Comparison of ENCODE assay signal across 30 cellular contexts in genomic region chrX:20663287-20663686, GRCh38.
"Had no signal": no experiment of that assay in that cellular context is flagged by ENCODE, and none has a peak within 500 bp of the region (broad histone marks: within the 10 kb centered on the region; RNA-seq: fewer than 3 reads in every experiment).

No MANE protein-coding gene starts in this region.

- H3K79me2 ChIP-seq: hepatocyte had no signal

- H3K4me1 Mint-ChIP-seq: activated CD4-positive, alpha-beta T cell treated with anti-CD3 and anti-CD28 coated beads, Interleukin-2, amount 10 ng/mL, durations not matched to agents 24 days and 14 days; activated naive CD4-positive, alpha-beta T cell treated with anti-CD3 and anti-CD28 coated beads, Interleukin-2, amount 10 ng/mL, durations not matched to agents 7 days and 5 days; activated naive CD8-positive, alpha-beta T cell treated with anti-CD3 and anti-CD28 coated beads, Interleukin-2, amount 10 ng/mL, durations not matched to agents 7 days and 5 days; naive thymus-derived CD4-positive, alpha-beta T cell; stimulated activated memory B cell treated with anti-CD40 and anti-IgM and Interleukin-4, amounts not matched to agents 10 μg/mL and 1 μg/mL and 100 μg/mL, for 72 hours; T-helper 17 cell had no signal

- H3K27ac Mint-ChIP-seq: activated CD4-positive, alpha-beta memory T cell treated with anti-CD3 and anti-CD28 coated beads for 36 hours; activated CD4-positive, alpha-beta T cell treated with anti-CD3 and anti-CD28 coated beads, Interleukin-2, amount 10 ng/mL, durations not matched to agents 24 days and 14 days; activated naive CD4-positive, alpha-beta T cell treated with anti-CD3 and anti-CD28 coated beads, Interleukin-2, amount 10 ng/mL, durations not matched to agents 7 days and 5 days; activated naive CD8-positive, alpha-beta T cell treated with anti-CD3 and anti-CD28 coated beads, Interleukin-2, amount 10 ng/mL, durations not matched to agents 7 days and 5 days; dendritic cell treated with granulocyte-macrophage colony-stimulating factor and Interleukin-4, amounts not matched to agents 40 ng/mL and 50 ng/mL, for 4 days; mesothelial cell of epicardium; naive thymus-derived CD4-positive, alpha-beta T cell; stimulated activated memory B cell treated with anti-CD40 and anti-IgM and Interleukin-4, amounts not matched to agents 10 μg/mL and 1 μg/mL and 100 μg/mL, for 72 hours; T-helper 17 cell had no signal

- H2AFZ ChIP-seq: hepatocyte had no signal

- H3K4me3 Mint-ChIP-seq: activated CD4-positive, alpha-beta memory T cell treated with anti-CD3 and anti-CD28 coated beads for 36 hours; activated CD4-positive, alpha-beta T cell treated with anti-CD3 and anti-CD28 coated beads, Interleukin-2, amount 10 ng/mL, durations not matched to agents 24 days and 14 days; activated naive CD4-positive, alpha-beta T cell treated with anti-CD3 and anti-CD28 coated beads, Interleukin-2, amount 10 ng/mL, durations not matched to agents 7 days and 5 days; activated naive CD8-positive, alpha-beta T cell treated with anti-CD3 and anti-CD28 coated beads, Interleukin-2, amount 10 ng/mL, durations not matched to agents 7 days and 5 days; dendritic cell treated with granulocyte-macrophage colony-stimulating factor and Interleukin-4, amounts not matched to agents 40 ng/mL and 50 ng/mL, for 4 days; mesothelial cell of epicardium; naive thymus-derived CD4-positive, alpha-beta T cell; neural crest cell; stimulated activated memory B cell treated with anti-CD40 and anti-IgM and Interleukin-4, amounts not matched to agents 10 μg/mL and 1 μg/mL and 100 μg/mL, for 72 hours; T-helper 17 cell had no signal

- H3K36me3 ChIP-seq: ascending aorta, brain microvascular endothelial cell, esophagus muscularis mucosa, sigmoid colon, stomach, suprapubic skin, tibial artery, upper lobe of right lung had no signal

- DNase-seq: activated CD4-positive, alpha-beta memory T cell treated with anti-CD3 and anti-CD28 coated beads for 36 hours; activated CD4-positive, alpha-beta T cell treated with anti-CD3 and anti-CD28 coated beads, Interleukin-2, amount 10 ng/mL, durations not matched to agents 24 days and 14 days; activated CD4-positive, CD25-positive, alpha-beta regulatory T cell treated with anti-CD3 and anti-CD28 coated beads, Interleukin-2, amount 50 U/mL, for 72 hours; activated CD8-positive, alpha-beta memory T cell treated with anti-CD3 and anti-CD28 coated beads, Interleukin-2, amount 50 U/mL, for 4 hours; activated gamma-delta T cell; activated naive CD4-positive, alpha-beta T cell treated with anti-CD3 and anti-CD28 coated beads, Interleukin-2, amount 10 ng/mL, durations not matched to agents 7 days and 5 days; activated naive CD8-positive, alpha-beta T cell treated with anti-CD3 and anti-CD28 coated beads, Interleukin-2, amount 10 ng/mL, durations not matched to agents 7 days and 5 days; activated T-cell treated with anti-CD3 and anti-CD28 coated beads, Interleukin-2, amount 50 U/mL, for 1 hour; brain microvascular endothelial cell; foreskin keratinocyte; islet precursor cell; left ventricle myocardium superior; naive thymus-derived CD4-positive, alpha-beta T cell; occipital lobe; sigmoid colon; small intestine; stimulated activated CD4-positive, alpha-beta T cell treated with anti-CD3 and anti-CD28 coated beads, Interleukin-4, amount 100 ng/mL, for 24 hours; stimulated activated CD8-positive, alpha-beta memory T cell treated with anti-CD3 and anti-CD28 coated beads, Interleukin-4, amount 100 ng/mL, for 48 hours; stomach; T-helper 17 cell; tibial artery; upper lobe of right lung had no signal

- H3K36me3 Mint-ChIP-seq: activated CD4-positive, alpha-beta memory T cell treated with anti-CD3 and anti-CD28 coated beads for 36 hours; activated naive CD4-positive, alpha-beta T cell treated with anti-CD3 and anti-CD28 coated beads, Interleukin-2, amount 10 ng/mL, durations not matched to agents 7 days and 5 days; activated naive CD8-positive, alpha-beta T cell treated with anti-CD3 and anti-CD28 coated beads, Interleukin-2, amount 10 ng/mL, durations not matched to agents 7 days and 5 days; mesothelial cell of epicardium; naive thymus-derived CD4-positive, alpha-beta T cell; stimulated activated memory B cell treated with anti-CD40 and anti-IgM and Interleukin-4, amounts not matched to agents 10 μg/mL and 1 μg/mL and 100 μg/mL, for 72 hours had no signal

- H3K27ac ChIP-seq: ascending aorta, brain microvascular endothelial cell, esophagus muscularis mucosa, foreskin keratinocyte, hepatocyte, sigmoid colon, stomach, suprapubic skin, tibial artery, upper lobe of right lung had no signal

- H3K4me3 ChIP-seq: ascending aorta, esophagus muscularis mucosa, hepatocyte, sigmoid colon, stomach, suprapubic skin, tibial artery, upper lobe of right lung had no signal

- H3K4me1 ChIP-seq: ascending aorta, esophagus muscularis mucosa, foreskin keratinocyte, sigmoid colon, stomach, suprapubic skin, tibial artery, upper lobe of right lung had no signal

- H3K27me3 ChIP-seq: ascending aorta, brain microvascular endothelial cell, esophagus muscularis mucosa, hepatocyte, sigmoid colon, stomach, suprapubic skin, tibial artery, upper lobe of right lung had no signal

- H3K4me2 ChIP-seq: hepatocyte had no signal

- H3K27me3 Mint-ChIP-seq: activated CD4-positive, alpha-beta T cell treated with anti-CD3 and anti-CD28 coated beads, Interleukin-2, amount 10 ng/mL, durations not matched to agents 24 days and 14 days; activated naive CD4-positive, alpha-beta T cell treated with anti-CD3 and anti-CD28 coated beads, Interleukin-2, amount 10 ng/mL, durations not matched to agents 7 days and 5 days; dendritic cell treated with granulocyte-macrophage colony-stimulating factor and Interleukin-4, amounts not matched to agents 40 ng/mL and 50 ng/mL, for 4 days; stimulated activated memory B cell treated with anti-CD40 and anti-IgM and Interleukin-4, amounts not matched to agents 10 μg/mL and 1 μg/mL and 100 μg/mL, for 72 hours; T-helper 17 cell had no signal

- H3K9me3 ChIP-seq: ascending aorta, esophagus muscularis mucosa, sigmoid colon, stomach, suprapubic skin, tibial artery, upper lobe of right lung had no signal

- H3K9me3 Mint-ChIP-seq: activated CD4-positive, alpha-beta memory T cell treated with anti-CD3 and anti-CD28 coated beads for 36 hours; activated CD4-positive, alpha-beta T cell treated with anti-CD3 and anti-CD28 coated beads, Interleukin-2, amount 10 ng/mL, durations not matched to agents 24 days and 14 days; activated naive CD4-positive, alpha-beta T cell treated with anti-CD3 and anti-CD28 coated beads, Interleukin-2, amount 10 ng/mL, durations not matched to agents 7 days and 5 days; activated naive CD8-positive, alpha-beta T cell treated with anti-CD3 and anti-CD28 coated beads, Interleukin-2, amount 10 ng/mL, durations not matched to agents 7 days and 5 days; dendritic cell treated with granulocyte-macrophage colony-stimulating factor and Interleukin-4, amounts not matched to agents 40 ng/mL and 50 ng/mL, for 4 days; neural crest cell; stimulated activated memory B cell treated with anti-CD40 and anti-IgM and Interleukin-4, amounts not matched to agents 10 μg/mL and 1 μg/mL and 100 μg/mL, for 72 hours had no signal
